In genomic region chr17:78335176-78335575, GRCh38 we compare ENCODE assay signal across 25 cellular contexts. TPM values are rescaled to one million over a fixed set of nuclear protein-coding genes. Genes with fewer than 3 reads are reported as not detected.
DNase-seq lines count a peak whose midpoint lies in the region; ATAC-seq and TF ChIP-seq lines count a peak whose summit lies in the region.
"Had no signal": no experiment of that assay in that cellular context is flagged by ENCODE, and none has a peak within 500 bp of the region (broad histone marks: within the 10 kb centered on the region; RNA-seq: fewer than 3 reads in every experiment).

No MANE protein-coding gene starts in this region.

- CTCF ChIA-PET in MCF 10A (lab: Yijun Ruan, JAX), result interaction anchor here (0.7 to 1.4 kb wide), 4 partner anchors 16 to 47 kb away, joined by 3 to 4 read pairs (median 3); no protein-coding TSS in a partner anchor

- peaks cover 6% of the 10 kb centered on the region for H3K36me3 Mint-ChIP-seq in MCF 10A (ENCODE audit: insufficient read depth, unreplicated experiment)
- no peaks in the 10 kb centered on the region for H3K36me3 Mint-ChIP-seq in stimulated activated naive B cell treated with anti-CD40 and anti-IgM and Interleukin-4, amounts not matched to agents 10 μg/mL and 1 μg/mL and 100 μg/mL, for 72 hours
- H3K36me3 Mint-ChIP-seq: CD8-positive, alpha-beta memory T cell had no signal

- TF ChIP-seq CTCF in MCF 10A (IDR thresholded peaks at IDR 0.05; ENCODE audit: unreplicated experiment) (no peak), breast epithelium (IDR thresholded peaks at IDR 0.05) (no peak), foreskin keratinocyte (conservative IDR thresholded peaks at IDR 0.05) (no peak)

- H3K27ac Mint-ChIP-seq in MCF 10A (ENCODE audit: low read depth, unreplicated experiment), result peak overlapping the region; percentile 12
- H3K27ac Mint-ChIP-seq in stimulated activated naive B cell treated with anti-CD40 and anti-IgM and Interleukin-4, amounts not matched to agents 10 μg/mL and 1 μg/mL and 100 μg/mL, for 72 hours, result peak overlapping the region; percentile 56
- H3K27ac Mint-ChIP-seq: activated naive CD8-positive, alpha-beta T cell treated with anti-CD3 and anti-CD28 coated beads, Interleukin-2, amount 50 U/mL, for 24 hours had no signal

- no peak for TF ChIP-seq POLR2A in breast epithelium (IDR thresholded peaks at IDR 0.05)

- H3K27me3 ChIP-seq in breast epithelium (no peaks in the 10 kb centered on the region), SJSA1 (replicated peaks) (no peaks in the 10 kb centered on the region), foreskin keratinocyte (no peaks in the 10 kb centered on the region), right cardiac atrium (ENCODE audit: control insufficient read depth, insufficient read depth) (no peaks in the 10 kb centered on the region)
- H3K27me3 ChIP-seq: cardiac muscle cell, dorsolateral prefrontal cortex, gastroesophageal sphincter had no signal

- no peak for DNase-seq in MCF 10A (ENCODE audit: unreplicated experiment)
- no peak for DNase-seq in breast epithelium (ENCODE audit: low spot score in 2 of 2)
- no peak for DNase-seq in SJSA1 (ENCODE audit: low read depth in 1 of 2, low spot score in 2 of 2)
- no peak for DNase-seq in foreskin keratinocyte
- DNase-seq in stimulated activated naive B cell treated with anti-CD40 and anti-IgM and Interleukin-4, amounts not matched to agents 10 μg/mL and 1 μg/mL and 100 μg/mL, for 72 hours, result no peak
- DNase-seq in right cardiac atrium, result no peak
- no peak for DNase-seq in NAMALWA (ENCODE audit: low spot score)
- DNase-seq: activated CD8-positive, alpha-beta memory T cell treated with anti-CD3 and anti-CD28 coated beads for 24 hours; activated naive CD8-positive, alpha-beta T cell treated with anti-CD3 and anti-CD28 coated beads, Interleukin-2, amount 50 U/mL, for 24 hours; activated T-cell treated with anti-CD3 and anti-CD28 coated beads, Interleukin-2, amount 50 U/mL, for 48 hours; CD8-positive, alpha-beta memory T cell; dorsolateral prefrontal cortex; erythroblast; KG1; midbrain; NCI-H1092 treated with DMSO at 0.1 percent for 48 hours; NCI-H2081 treated with DMSO at 0.1 percent for 48 hours; NCI-H524 treated with DMSO at 0.1 percent for 48 hours; stimulated activated CD4-positive, alpha-beta T cell treated with anti-CD3 and anti-CD28 coated beads, Interleukin-15, amount 100 ng/mL, for 24 hours; T-helper 2 cell had no signal

- no peak overlapping the region for H3K27ac ChIP-seq in breast epithelium
- H3K27ac ChIP-seq in SJSA1, result peak overlapping the region; percentile 53
- peak overlapping the region; percentile 90 for H3K27ac ChIP-seq in foreskin keratinocyte
- H3K27ac ChIP-seq in right cardiac atrium (ENCODE audit: low read length), result no peak overlapping the region
- H3K27ac ChIP-seq: cardiac muscle cell, dorsolateral prefrontal cortex, gastroesophageal sphincter, neutrophil had no signal

- no peaks in the 10 kb centered on the region for H3K9me3 Mint-ChIP-seq in MCF 10A (ENCODE audit: unreplicated experiment)
- H3K9me3 Mint-ChIP-seq in stimulated activated naive B cell treated with anti-CD40 and anti-IgM and Interleukin-4, amounts not matched to agents 10 μg/mL and 1 μg/mL and 100 μg/mL, for 72 hours, result no peaks in the 10 kb centered on the region
- H3K9me3 Mint-ChIP-seq: activated naive CD8-positive, alpha-beta T cell treated with anti-CD3 and anti-CD28 coated beads, Interleukin-2, amount 50 U/mL, for 24 hours; CD8-positive, alpha-beta memory T cell had no signal

- no peaks in the 10 kb centered on the region for H3K27me3 Mint-ChIP-seq in MCF 10A (ENCODE audit: insufficient read depth, unreplicated experiment)
- H3K27me3 Mint-ChIP-seq in stimulated activated naive B cell treated with anti-CD40 and anti-IgM and Interleukin-4, amounts not matched to agents 10 μg/mL and 1 μg/mL and 100 μg/mL, for 72 hours, result no peaks in the 10 kb centered on the region
- H3K27me3 Mint-ChIP-seq: activated naive CD8-positive, alpha-beta T cell treated with anti-CD3 and anti-CD28 coated beads, Interleukin-2, amount 50 U/mL, for 24 hours; CD8-positive, alpha-beta memory T cell had no signal

- no TSS peak for BruUV-seq in MCF 10A (replicated peaks; lab: Mats Ljungman, UMichigan)

- no peaks in the 10 kb centered on the region for H3K4me1 ChIP-seq in breast epithelium
- peaks cover 56% of the 10 kb centered on the region for H3K4me1 ChIP-seq in SJSA1 (replicated peaks)
- peaks cover 19% of the 10 kb centered on the region for H3K4me1 ChIP-seq in foreskin keratinocyte
- no peaks in the 10 kb centered on the region for H3K4me1 ChIP-seq in right cardiac atrium (ENCODE audit: control insufficient read depth, insufficient read depth, low read length)

- H3K4me3 Mint-ChIP-seq in MCF 10A (ENCODE audit: unreplicated experiment), result no peak overlapping the region
- no peak overlapping the region for H3K4me3 Mint-ChIP-seq in stimulated activated naive B cell treated with anti-CD40 and anti-IgM and Interleukin-4, amounts not matched to agents 10 μg/mL and 1 μg/mL and 100 μg/mL, for 72 hours
- H3K4me3 Mint-ChIP-seq: activated naive CD8-positive, alpha-beta T cell treated with anti-CD3 and anti-CD28 coated beads, Interleukin-2, amount 50 U/mL, for 24 hours; CD8-positive, alpha-beta memory T cell had no signal

- no peak for ATAC-seq in foreskin keratinocyte
- no peak for ATAC-seq in stimulated activated naive B cell treated with anti-CD40 and anti-IgM and Interleukin-4, amounts not matched to agents 10 μg/mL and 1 μg/mL and 100 μg/mL, for 72 hours (replicated peaks)
- ATAC-seq in right cardiac atrium, result no peak
- ATAC-seq in GM19324 (IDR thresholded peaks at IDR 0.05; ENCODE audit: low FRiP score, unreplicated experiment), result no peak
- ATAC-seq: activated CD4-positive, CD25-positive, alpha-beta regulatory T cell treated with anti-CD3 and anti-CD28 coated beads, Interleukin-2, amount 50 U/mL, for 24 hours; activated naive CD8-positive, alpha-beta T cell treated with anti-CD3 and anti-CD28 coated beads, Interleukin-2, amount 50 U/mL, for 24 hours; gastroesophageal sphincter had no signal

- intact Hi-C loops in MCF 10A (cut with micrococcal nuclease), result no loop called here
- intact Hi-C loops in breast epithelium (cut with DNase I; ENCODE audit: low total_unique reads), result no loop called here
- intact Hi-C loops in right cardiac atrium (cut with DNase I), result no loop called here

- H3K4me3 ChIP-seq in breast epithelium, result no peak overlapping the region
- H3K4me3 ChIP-seq in SJSA1, result no peak overlapping the region
- H3K4me3 ChIP-seq in right cardiac atrium (ENCODE audit: low read length), result no peak overlapping the region
- H3K4me3 ChIP-seq: cardiac muscle cell, dorsolateral prefrontal cortex, gastroesophageal sphincter had no signal

- POLR2A ChIA-PET in MCF 10A (lab: Yijun Ruan, JAX), result interaction anchor here (0.7 to 2.3 kb wide), 5 partner anchors 9 to 26 kb away, joined by 3 to 8 read pairs (median 4); partner anchors contain the start of gene SOCS3

- WGBS in right cardiac atrium, result 91% methylated on average over 11 of the region's 11 CpGs

- no peaks in the 10 kb centered on the region for H3K36me3 ChIP-seq in breast epithelium
- no peaks in the 10 kb centered on the region for H3K36me3 ChIP-seq in SJSA1
- H3K36me3 ChIP-seq: cardiac muscle cell, gastroesophageal sphincter, neutrophil had no signal

- no peaks in the 10 kb centered on the region for H3K9me3 ChIP-seq in breast epithelium
- no peaks in the 10 kb centered on the region for H3K9me3 ChIP-seq in SJSA1 (replicated peaks)
- no peaks in the 10 kb centered on the region for H3K9me3 ChIP-seq in right cardiac atrium (ENCODE audit: control insufficient read depth, low read length)
- H3K9me3 ChIP-seq: gastroesophageal sphincter, neutrophil had no signal

- H3K4me1 Mint-ChIP-seq in MCF 10A (ENCODE audit: insufficient read depth, unreplicated experiment), result peaks cover 38% of the 10 kb centered on the region
- peaks cover 38 to 80% of the 10 kb centered on the region in 2 donors for H3K4me1 Mint-ChIP-seq in stimulated activated naive B cell treated with anti-CD40 and anti-IgM and Interleukin-4, amounts not matched to agents 10 μg/mL and 1 μg/mL and 100 μg/mL, for 72 hours

RNA-seq across cellular contexts. Expression of gene SOCS3, which starts 24.7 kb away (rescaled TPM):
- total RNA-seq in MCF 10A (2022) (2.5 and 4.8 TPM in 2 replicates), breast epithelium (100 to 1,000 TPM in 1 of 3 donors, 10 to 100 TPM in 2; 58.1 to 190 (median 76.4) TPM), foreskin keratinocyte (3.7 and 3.9 TPM in 2 replicates), right cardiac atrium (10 to 100 TPM in 3 of 4 donors, 1 to 10 TPM in 1; 6.6 to 51.2 (median 11.6) TPM)
- 44.7 and 71.9 TPM in 2 replicates for total RNA-seq in SJSA1 (2014; rRNA removed; shearing (Covaris generic))
- polyA plus RNA-seq in foreskin keratinocyte (1.7 and 2.4 TPM in 2 replicates), right cardiac atrium (52.6 TPM)

RNA-seq across cellular contexts. Expression of gene PGS1, which starts 43.3 kb away (rescaled TPM):
- 25.7 and 31.8 TPM in 2 replicates for total RNA-seq in MCF 10A (2022)
- 10 to 100 TPM; 33.9 to 58.7 (median 50.2) TPM for total RNA-seq in breast epithelium
- 43.6 and 64.1 TPM in 2 replicates for total RNA-seq in SJSA1 (2014; rRNA removed; shearing (Covaris generic))
- total RNA-seq in foreskin keratinocyte, result 14.8 and 14.9 TPM in 2 replicates
- polyA plus RNA-seq in foreskin keratinocyte, result 12.3 and 14.3 TPM in 2 replicates
- 10 to 100 TPM; 20.2 to 22.2 (median 20.8) TPM for total RNA-seq in right cardiac atrium
- polyA plus RNA-seq in right cardiac atrium, result 13.9 TPM

Comparison
In these comparisons a context has a peak if more than half of its experiments do, and no peak if none do; other contexts are left out.
1. H3K27ac ChIP-seq: peak in SJSA1 (single experiment) and foreskin keratinocyte (single experiment); none in breast epithelium (0 of 2) and right cardiac atrium (single experiment).